ENCODE assay signal across 8 cellular contexts in genomic region chr19:17441241-17442135, GRCh38. TPM values are rescaled to one million over a fixed set of nuclear protein-coding genes. Genes with fewer than 3 reads are reported as not detected.
A peak's percentile ranks its signal among the peaks of the same experiment; 100 is the strongest.
DNase-seq lines count a peak whose midpoint lies in the region; ATAC-seq, FAIRE-seq and TF ChIP-seq lines count a peak whose summit lies in the region.
"Had no signal": no experiment of that assay in that cellular context is flagged by ENCODE, and none has a peak within 500 bp of the region (broad histone marks: within the 10 kb centered on the region; RNA-seq: fewer than 3 reads in every experiment).

No MANE protein-coding gene starts in this region.

- intact Hi-C loops in activated T-helper 1 cell treated with anti-CD3 and anti-CD28 coated beads, Interleukin-12 subunit alpha, Interleukin-12 subunit beta, Interleukin-2, Interleukin-4 antibody, amounts not matched to agents 30 ng/mL and 10 ng/mL and 1 ng/mL, durations not matched to agents 14 hours and 24 hours and 36 hours (cut with micrococcal nuclease), result loop anchor here (1.0 kb wide), 1 partner anchor 25 kb away; no protein-coding TSS in a partner anchor

- no peaks in the 10 kb centered on the region for H3K36me3 ChIP-seq in KMS-11 (ENCODE audit: insufficient read depth)
- no peaks in the 10 kb centered on the region for H3K36me3 ChIP-seq in keratinocyte (ENCODE audit: control insufficient read depth in 2 of 2, extremely low read depth in 1 of 2, insufficient read depth in 2 of 2, low read length in 2 of 2)

- H2AFZ ChIP-seq in KMS-11 (ENCODE audit: low read depth) (no peak overlapping the region), keratinocyte (ENCODE audit: control insufficient read depth, low read length) (no peak overlapping the region)

- H3K9me1 ChIP-seq in keratinocyte (ENCODE audit: control insufficient read depth, extremely low read depth, insufficient read depth, low read length), result no peaks in the 10 kb centered on the region

- H3K27ac ChIP-seq in KMS-11 (no peak overlapping the region), keratinocyte (ENCODE audit: control insufficient read depth, insufficient read depth, low read length) (no peak overlapping the region)

- H3K9ac ChIP-seq in KMS-11 (no peak overlapping the region), keratinocyte (ENCODE audit: control insufficient read depth, extremely low read depth, insufficient read depth, low read length) (no peak overlapping the region)

- FAIRE-seq in keratinocyte (lab: Jason Lieb, UNC), result peak; percentile 83

- H3K79me2 ChIP-seq in KMS-11 (ENCODE audit: insufficient read depth, low read depth), result no peaks in the 10 kb centered on the region
- no peaks in the 10 kb centered on the region for H3K79me2 ChIP-seq in keratinocyte (ENCODE audit: control insufficient read depth, insufficient read depth, low read length)

- H4K20me1 ChIP-seq in KMS-11 (ENCODE audit: insufficient read depth) (no peaks in the 10 kb centered on the region), keratinocyte (ENCODE audit: control insufficient read depth, extremely low read depth, insufficient read depth, low read length) (no peaks in the 10 kb centered on the region)

- H3K4me3 Mint-ChIP-seq in activated T-helper 1 cell treated with anti-CD3 and anti-CD28 coated beads, Interleukin-12 subunit alpha, Interleukin-12 subunit beta, Interleukin-2, Interleukin-4 antibody, amounts not matched to agents 30 ng/mL and 10 ng/mL and 1 ng/mL, durations not matched to agents 14 hours and 24 hours and 36 hours, result no peak overlapping the region

- H3K4me3 ChIP-seq in KMS-11 (IDR thresholded peaks at IDR 0.05; ENCODE audit: insufficient read depth, low read depth, low read length) (no peak overlapping the region), keratinocyte (ENCODE audit: control insufficient read depth in 2 of 3, extremely low read depth in 1 of 3, insufficient read depth in 2 of 3, low read depth in 1 of 3, low read length in 3 of 3) (no peak overlapping the region)
- H3K4me3 ChIP-seq: lung had no signal

- H3K36me3 Mint-ChIP-seq in activated naive CD4-positive, alpha-beta T cell treated with anti-CD3 and anti-CD28 coated beads, Interleukin-2, amount 50 U/mL, for 72 hours, result no peaks in the 10 kb centered on the region
- no peaks in the 10 kb centered on the region for H3K36me3 Mint-ChIP-seq in activated T-helper 1 cell treated with anti-CD3 and anti-CD28 coated beads, Interleukin-12 subunit alpha, Interleukin-12 subunit beta, Interleukin-2, Interleukin-4 antibody, amounts not matched to agents 30 ng/mL and 10 ng/mL and 1 ng/mL, durations not matched to agents 14 hours and 24 hours and 36 hours (ENCODE audit: low read depth)

- H3K9me3 Mint-ChIP-seq in activated naive CD4-positive, alpha-beta T cell treated with anti-CD3 and anti-CD28 coated beads, Interleukin-2, amount 50 U/mL, for 72 hours, result no peaks in the 10 kb centered on the region
- no peaks in the 10 kb centered on the region for H3K9me3 Mint-ChIP-seq in activated T-helper 1 cell treated with anti-CD3 and anti-CD28 coated beads, Interleukin-12 subunit alpha, Interleukin-12 subunit beta, Interleukin-2, Interleukin-4 antibody, amounts not matched to agents 30 ng/mL and 10 ng/mL and 1 ng/mL, durations not matched to agents 14 hours and 24 hours and 36 hours

- H3K9me3 ChIP-seq in keratinocyte (ENCODE audit: control insufficient read depth, low read depth, low read length), result no peaks in the 10 kb centered on the region

- DNase-seq in ELR (ENCODE audit: low read depth), result peak; percentile 57
- no peak for DNase-seq in activated naive CD4-positive, alpha-beta T cell treated with anti-CD3 and anti-CD28 coated beads, Interleukin-2, amount 50 U/mL, for 72 hours (ENCODE audit: low spot score in 2 of 2)
- DNase-seq in keratinocyte (ENCODE audit: low read depth, low spot score), result no peak
- DNase-seq in activated T-helper 1 cell treated with anti-CD3 and anti-CD28 coated beads, Interleukin-12 subunit alpha, Interleukin-12 subunit beta, Interleukin-2, Interleukin-4 antibody, amounts not matched to agents 30 ng/mL and 10 ng/mL and 1 ng/mL, durations not matched to agents 14 hours and 24 hours and 36 hours (ENCODE audit: low spot score), result no peak

- H3K27me3 ChIP-seq in KMS-11 (ENCODE audit: insufficient read depth, low read depth), result peaks cover 19% of the 10 kb centered on the region
- no peaks in the 10 kb centered on the region for H3K27me3 ChIP-seq in keratinocyte (ENCODE audit: control insufficient read depth, extremely low read depth, insufficient read depth, low read length)

- H3K27me3 Mint-ChIP-seq in activated T-helper 1 cell treated with anti-CD3 and anti-CD28 coated beads, Interleukin-12 subunit alpha, Interleukin-12 subunit beta, Interleukin-2, Interleukin-4 antibody, amounts not matched to agents 30 ng/mL and 10 ng/mL and 1 ng/mL, durations not matched to agents 14 hours and 24 hours and 36 hours (ENCODE audit: insufficient read depth), result peaks cover 3% of the 10 kb centered on the region

- 0 out of 2 replicates have a peak, but pooled peaks have one; percentile 18 for TF ChIP-seq CTCF in KMS-11 (conservative IDR thresholded peaks at IDR 0.05; ENCODE audit: low read depth, low read length)
- peak; percentile 52 to 84 (median 58) for TF ChIP-seq CTCF in keratinocyte (optimal IDR thresholded peaks at IDR 0.05 in 1 of 3, IDR thresholded peaks at IDR 0.05 in 1 of 3, conservative IDR thresholded peaks at IDR 0.05 in 1 of 3; ENCODE audit: extremely low read depth in 1 of 3, insufficient read depth in 2 of 3, low read length in 3 of 3)

- dilution Hi-C loops in keratinocyte (cut with MboI; ENCODE audit: extremely low pct_ligation_motif_present, low sequenced_read_pairs), result no loop called here

- H3K4me1 Mint-ChIP-seq in activated T-helper 1 cell treated with anti-CD3 and anti-CD28 coated beads, Interleukin-12 subunit alpha, Interleukin-12 subunit beta, Interleukin-2, Interleukin-4 antibody, amounts not matched to agents 30 ng/mL and 10 ng/mL and 1 ng/mL, durations not matched to agents 14 hours and 24 hours and 36 hours (ENCODE audit: low read depth), result no peaks in the 10 kb centered on the region

- H3K27ac Mint-ChIP-seq in activated naive CD4-positive, alpha-beta T cell treated with anti-CD3 and anti-CD28 coated beads, Interleukin-2, amount 50 U/mL, for 72 hours, result no peak overlapping the region
- no peak overlapping the region for H3K27ac Mint-ChIP-seq in activated T-helper 1 cell treated with anti-CD3 and anti-CD28 coated beads, Interleukin-12 subunit alpha, Interleukin-12 subunit beta, Interleukin-2, Interleukin-4 antibody, amounts not matched to agents 30 ng/mL and 10 ng/mL and 1 ng/mL, durations not matched to agents 14 hours and 24 hours and 36 hours

- H3K4me2 ChIP-seq in KMS-11 (no peak overlapping the region), keratinocyte (ENCODE audit: control insufficient read depth, extremely low read depth, insufficient read depth, low read depth, low read length) (peak overlapping the region; percentile 29)

- H3K4me1 ChIP-seq in KMS-11 (ENCODE audit: low read depth, poor library complexity, severe bottlenecking) (no peaks in the 10 kb centered on the region), keratinocyte (ENCODE audit: control insufficient read depth, extremely low read depth, insufficient read depth, low read length) (peaks cover 10% of the 10 kb centered on the region)

- ATAC-seq in activated naive CD4-positive, alpha-beta T cell treated with anti-CD3 and anti-CD28 coated beads, Interleukin-2, amount 50 U/mL, for 72 hours, result peak; percentile 50 to 80
- ATAC-seq in HG03175 (IDR thresholded peaks at IDR 0.05; ENCODE audit: unreplicated experiment), result no peak
- no peak for ATAC-seq in HG03039 (IDR thresholded peaks at IDR 0.05; ENCODE audit: unreplicated experiment)

RNA-seq across cellular contexts. Expression of gene TMEM221, which starts 7.0 kb away (rescaled TPM):
- total RNA-seq in activated naive CD4-positive, alpha-beta T cell treated with anti-CD3 and anti-CD28 coated beads, Interleukin-2, amount 50 U/mL, for 72 hours, result not detected
- polyA plus RNA-seq in keratinocyte, result 0.04 to 0.08 TPM (median 0.06 TPM) in 3 replicates
- polyA plus RNA-seq in keratinocyte (2011; ENCODE audit: low read depth), result not detected
- polyA plus RNA-seq in keratinocyte (2011; cell fraction: cytosol; rRNA removed), result 0.04 and 0.09 TPM in 2 replicates
- polyA plus RNA-seq in keratinocyte (2011; cell fraction: nucleus; rRNA removed), result 0.16 and 0.27 TPM in 2 replicates
- polyA plus RNA-seq in keratinocyte (2012; ENCODE audit: low replicate concordance), result 0.10 and 0.25 TPM in 2 replicates
- polyA minus RNA-seq in keratinocyte, result 0.16 TPM in 1 of 3 replicates, not detected in the others
- polyA minus RNA-seq in keratinocyte (2011; cell fraction: cytosol; rRNA and poly(A)+ RNA removed), result not detected
- polyA minus RNA-seq in keratinocyte (2011; cell fraction: nucleus; rRNA and poly(A)+ RNA removed), result not detected in 2 replicates
- not detected in 2 replicates for total RNA-seq in activated T-helper 1 cell treated with anti-CD3 and anti-CD28 coated beads, Interleukin-12 subunit alpha, Interleukin-12 subunit beta, Interleukin-2, Interleukin-4 antibody, amounts not matched to agents 30 ng/mL and 10 ng/mL and 1 ng/mL, durations not matched to agents 14 hours and 24 hours and 36 hours

RNA-seq across cellular contexts. Expression of gene NXNL1, which starts 19.2 kb away (rescaled TPM):
- not detected for total RNA-seq in activated naive CD4-positive, alpha-beta T cell treated with anti-CD3 and anti-CD28 coated beads, Interleukin-2, amount 50 U/mL, for 72 hours
- not detected in 3 replicates for polyA plus RNA-seq in keratinocyte
- polyA plus RNA-seq in keratinocyte (2011; ENCODE audit: low read depth), result not detected
- not detected in 2 replicates for polyA plus RNA-seq in keratinocyte (2011; cell fraction: cytosol; rRNA removed)
- polyA plus RNA-seq in keratinocyte (2011; cell fraction: nucleus; rRNA removed), result not detected in 2 replicates
- polyA plus RNA-seq in keratinocyte (2012; ENCODE audit: low replicate concordance), result not detected in 2 replicates
- not detected in 3 replicates for polyA minus RNA-seq in keratinocyte
- not detected for polyA minus RNA-seq in keratinocyte (2011; cell fraction: cytosol; rRNA and poly(A)+ RNA removed)
- polyA minus RNA-seq in keratinocyte (2011; cell fraction: nucleus; rRNA and poly(A)+ RNA removed), result not detected in 2 replicates
- total RNA-seq in activated T-helper 1 cell treated with anti-CD3 and anti-CD28 coated beads, Interleukin-12 subunit alpha, Interleukin-12 subunit beta, Interleukin-2, Interleukin-4 antibody, amounts not matched to agents 30 ng/mL and 10 ng/mL and 1 ng/mL, durations not matched to agents 14 hours and 24 hours and 36 hours, result not detected in 2 replicates
- total RNA-seq: lung had no signal
- polyA plus RNA-seq: lung had no signal

RNA-seq across cellular contexts. Expression of gene MVB12A, which starts 21.6 kb away (rescaled TPM):
- 10 to 100 TPM; 34.4 to 55.2 TPM for total RNA-seq in activated naive CD4-positive, alpha-beta T cell treated with anti-CD3 and anti-CD28 coated beads, Interleukin-2, amount 50 U/mL, for 72 hours
- 23.3 to 36.6 TPM (median 33.0 TPM) in 3 replicates for polyA plus RNA-seq in keratinocyte
- polyA plus RNA-seq in keratinocyte (2011; ENCODE audit: low read depth), result 9.5 TPM
- polyA plus RNA-seq in keratinocyte (2011; cell fraction: cytosol; rRNA removed), result 17.9 and 36.2 TPM in 2 replicates
- polyA plus RNA-seq in keratinocyte (2011; cell fraction: nucleus; rRNA removed), result 21.8 and 31.9 TPM in 2 replicates
- polyA plus RNA-seq in keratinocyte (2012; ENCODE audit: low replicate concordance), result 26.7 and 44.0 TPM in 2 replicates
- polyA minus RNA-seq in keratinocyte, result 10.8 to 34.4 TPM (median 16.2 TPM) in 3 replicates
- polyA minus RNA-seq in keratinocyte (2011; cell fraction: cytosol; rRNA and poly(A)+ RNA removed), result 29.9 TPM
- 8.5 and 10.2 TPM in 2 replicates for polyA minus RNA-seq in keratinocyte (2011; cell fraction: nucleus; rRNA and poly(A)+ RNA removed)
- 40.8 and 42.7 TPM in 2 replicates for total RNA-seq in activated T-helper 1 cell treated with anti-CD3 and anti-CD28 coated beads, Interleukin-12 subunit alpha, Interleukin-12 subunit beta, Interleukin-2, Interleukin-4 antibody, amounts not matched to agents 30 ng/mL and 10 ng/mL and 1 ng/mL, durations not matched to agents 14 hours and 24 hours and 36 hours

RNA-seq across cellular contexts. Expression of gene SLC27A1, which starts 28.8 kb away (rescaled TPM):
- 1 to 10 TPM; 5.8 to 6.3 TPM for total RNA-seq in activated naive CD4-positive, alpha-beta T cell treated with anti-CD3 and anti-CD28 coated beads, Interleukin-2, amount 50 U/mL, for 72 hours
- 8.4 to 12.6 TPM (median 11.7 TPM) in 3 replicates for polyA plus RNA-seq in keratinocyte
- polyA plus RNA-seq in keratinocyte (2011; ENCODE audit: low read depth), result 2.0 TPM
- polyA plus RNA-seq in keratinocyte (2011; cell fraction: cytosol; rRNA removed), result 4.7 and 8.4 TPM in 2 replicates
- polyA plus RNA-seq in keratinocyte (2011; cell fraction: nucleus; rRNA removed), result 28.1 and 38.7 TPM in 2 replicates
- 6.2 and 16.0 TPM in 2 replicates for polyA plus RNA-seq in keratinocyte (2012; ENCODE audit: low replicate concordance)
- 7.9 to 23.1 TPM (median 12.0 TPM) in 3 replicates for polyA minus RNA-seq in keratinocyte
- polyA minus RNA-seq in keratinocyte (2011; cell fraction: cytosol; rRNA and poly(A)+ RNA removed), result 31.8 TPM
- 23.7 and 24.8 TPM in 2 replicates for polyA minus RNA-seq in keratinocyte (2011; cell fraction: nucleus; rRNA and poly(A)+ RNA removed)
- 1.7 and 2.0 TPM in 2 replicates for total RNA-seq in activated T-helper 1 cell treated with anti-CD3 and anti-CD28 coated beads, Interleukin-12 subunit alpha, Interleukin-12 subunit beta, Interleukin-2, Interleukin-4 antibody, amounts not matched to agents 30 ng/mL and 10 ng/mL and 1 ng/mL, durations not matched to agents 14 hours and 24 hours and 36 hours

RNA-seq across cellular contexts. Expression of gene BST2, which starts 36.1 kb away (rescaled TPM):
- 100 to 1,000 TPM in 1 of 2 donors, 10 to 100 TPM in 1; 77.4 to 126 TPM for total RNA-seq in activated naive CD4-positive, alpha-beta T cell treated with anti-CD3 and anti-CD28 coated beads, Interleukin-2, amount 50 U/mL, for 72 hours
- 4.0 to 8.4 TPM (median 4.4 TPM) in 3 replicates for polyA plus RNA-seq in keratinocyte
- not detected for polyA plus RNA-seq in keratinocyte (2011; ENCODE audit: low read depth)
- polyA plus RNA-seq in keratinocyte (2011; cell fraction: cytosol; rRNA removed), result 2.7 and 5.7 TPM in 2 replicates
- 4.3 and 6.3 TPM in 2 replicates for polyA plus RNA-seq in keratinocyte (2011; cell fraction: nucleus; rRNA removed)
- polyA plus RNA-seq in keratinocyte (2012; ENCODE audit: low replicate concordance), result 0.17 and 3.1 TPM in 2 replicates
- 0.48 to 4.6 TPM (median 1.7 TPM) in 3 replicates for polyA minus RNA-seq in keratinocyte
- polyA minus RNA-seq in keratinocyte (2011; cell fraction: cytosol; rRNA and poly(A)+ RNA removed), result 8.8 TPM
- 2.1 and 5.0 TPM in 2 replicates for polyA minus RNA-seq in keratinocyte (2011; cell fraction: nucleus; rRNA and poly(A)+ RNA removed)
- total RNA-seq in activated T-helper 1 cell treated with anti-CD3 and anti-CD28 coated beads, Interleukin-12 subunit alpha, Interleukin-12 subunit beta, Interleukin-2, Interleukin-4 antibody, amounts not matched to agents 30 ng/mL and 10 ng/mL and 1 ng/mL, durations not matched to agents 14 hours and 24 hours and 36 hours, result 146 and 148 TPM in 2 replicates

Comparison
In these comparisons a context has a peak if more than half of its experiments do, and no peak if none do; other contexts are left out.
1. ATAC-seq: peak in activated naive CD4-positive, alpha-beta T cell treated with anti-CD3 and anti-CD28 coated beads, Interleukin-2, amount 50 U/mL, for 72 hours (2 of 2); none in HG03175 (single experiment) and HG03039 (single experiment).